ENCODE assay signal across 37 cellular contexts in genomic region chr3:78279066-78279465, GRCh38.
"Had no signal": no experiment of that assay in that cellular context is flagged by ENCODE, and none has a peak within 500 bp of the region (broad histone marks: within the 10 kb centered on the region; RNA-seq: fewer than 3 reads in every experiment).

No MANE protein-coding gene starts in this region.

- H3K4me3 Mint-ChIP-seq: activated B cell treated with CpG ODN at 0.5 μM for 24 hours; activated CD4-positive, alpha-beta memory T cell treated with anti-CD3 and anti-CD28 coated beads for 36 hours; activated CD4-positive, alpha-beta T cell treated with anti-CD3 and anti-CD28 coated beads, Interleukin-2, amount 10 ng/mL, durations not matched to agents 24 days and 14 days; activated CD8-positive, alpha-beta T cell treated with anti-CD3 and anti-CD28 coated beads for 36 hours; activated naive CD4-positive, alpha-beta T cell treated with anti-CD3 and anti-CD28 coated beads for 36 hours; activated naive CD8-positive, alpha-beta T cell treated with anti-CD3 and anti-CD28 coated beads for 36 hours; activated T-cell treated with anti-CD3 and anti-CD28 coated beads, Interleukin-2, amount 50 U/mL, for 4 hours; activated T-cell treated with anti-CD3 and anti-CD28 coated beads, Interleukin-2, amount 50 U/mL, for 72 hours; activated T-helper 1 cell treated with anti-CD3 and anti-CD28 coated beads, Interleukin-12 subunit alpha, Interleukin-12 subunit beta, Interleukin-2, Interleukin-4 antibody, amounts not matched to agents 30 ng/mL and 10 ng/mL and 1 ng/mL, durations not matched to agents 14 hours and 24 hours and 36 hours; activated T-helper 17 cell treated with anti-CD3 and anti-CD28 coated beads, Interleukin-2, amount 50 U/mL, for 72 hours; brain; central memory CD8-positive, alpha-beta T cell; T-helper 1 cell treated with Interleukin-12 subunit alpha and Interleukin-12 subunit beta and Interleukin-4 antibody, amounts not matched to agents 30 μg/mL and 1 μg/mL, for 36 hours; T-helper 2 cell treated with Interferon-gamma antibody and Interleukin-4, amounts not matched to agents 5 μg/mL and 100 μg/mL, for 36 hours had no signal

- DNase-seq: activated B cell treated with CpG ODN at 0.5 μM for 24 hours; activated CD4-positive, alpha-beta memory T cell treated with anti-CD3 and anti-CD28 coated beads for 36 hours; activated CD4-positive, alpha-beta T cell treated with anti-CD3 and anti-CD28 coated beads for 4 hours; activated CD4-positive, alpha-beta T cell treated with anti-CD3 and anti-CD28 coated beads, Interleukin-2, amount 10 ng/mL, durations not matched to agents 24 days and 14 days; activated CD4-positive, alpha-beta T cell treated with anti-CD3 and anti-CD28 coated beads, Interleukin-2, amount 50 U/mL, for 1 hour; activated CD4-positive, alpha-beta T cell treated with anti-CD3 and anti-CD28 coated beads, Interleukin-2, amount 50 U/mL, for 4 hours; activated CD4-positive, CD25-positive, alpha-beta regulatory T cell treated with anti-CD3 and anti-CD28 coated beads, Interleukin-2, amount 50 U/mL, for 72 hours; activated CD8-positive, alpha-beta memory T cell treated with anti-CD3 and anti-CD28 coated beads, Interleukin-2, amount 50 U/mL, for 4 hours; activated CD8-positive, alpha-beta T cell treated with anti-CD3 and anti-CD28 coated beads for 36 hours; activated effector memory CD4-positive, alpha-beta T cell treated with anti-CD3 and anti-CD28 coated beads, Interleukin-2, amount 50 U/mL, for 16 hours; activated gamma-delta T cell treated with Interleukin-2 at 50 U/mL for 16 hours; activated naive CD4-positive, alpha-beta T cell; activated naive CD4-positive, alpha-beta T cell treated with anti-CD3 and anti-CD28 coated beads for 36 hours; activated naive CD4-positive, alpha-beta T cell treated with anti-CD3 and anti-CD28 coated beads, Interleukin-2, amount 50 U/mL, for 16 hours; activated naive CD8-positive, alpha-beta T cell treated with anti-CD3 and anti-CD28 coated beads for 36 hours; activated T-cell treated with anti-CD3 and anti-CD28 coated beads for 4 hours; activated T-cell treated with anti-CD3 and anti-CD28 coated beads, Interleukin-2, amount 50 U/mL, for 1 hour; activated T-cell treated with anti-CD3 and anti-CD28 coated beads, Interleukin-2, amount 50 U/mL, for 4 hours; activated T-cell treated with anti-CD3 and anti-CD28 coated beads, Interleukin-2, amount 50 U/mL, for 72 hours; adrenal gland; amniotic stem cell; aorta; cerebellar nuclear complex; T-helper 1 cell; T-helper 2 cell; T-helper 9 cell had no signal

- H3K36me3 ChIP-seq: adrenal gland, cardiac muscle cell had no signal

- FAIRE-seq: bronchial epithelial cell, TTC549 had no signal

- H3K4me1 ChIP-seq: adrenal gland had no signal

- H3K4me3 ChIP-seq: adrenal gland, cardiac muscle cell had no signal

- H3K9me3 ChIP-seq: adrenal gland had no signal

- H3K27ac ChIP-seq: adrenal gland, cardiac muscle cell, VCaP had no signal

- H3K27ac Mint-ChIP-seq: activated B cell treated with CpG ODN at 0.5 μM for 24 hours; activated CD4-positive, alpha-beta memory T cell treated with anti-CD3 and anti-CD28 coated beads for 36 hours; activated CD4-positive, alpha-beta T cell treated with anti-CD3 and anti-CD28 coated beads, Interleukin-2, amount 10 ng/mL, durations not matched to agents 24 days and 14 days; activated CD8-positive, alpha-beta T cell treated with anti-CD3 and anti-CD28 coated beads for 36 hours; activated naive CD4-positive, alpha-beta T cell treated with anti-CD3 and anti-CD28 coated beads for 36 hours; activated naive CD4-positive, alpha-beta T cell treated with anti-CD3 and anti-CD28 coated beads, Interleukin-2, amount 50 U/mL, for 72 hours; activated naive CD8-positive, alpha-beta T cell treated with anti-CD3 and anti-CD28 coated beads for 36 hours; activated T-cell treated with anti-CD3 and anti-CD28 coated beads, Interleukin-2, amount 50 U/mL, for 72 hours; activated T-helper 1 cell treated with anti-CD3 and anti-CD28 coated beads, Interleukin-12 subunit alpha, Interleukin-12 subunit beta, Interleukin-2, Interleukin-4 antibody, amounts not matched to agents 30 ng/mL and 10 ng/mL and 1 ng/mL, durations not matched to agents 14 hours and 24 hours and 36 hours; activated T-helper 17 cell treated with anti-CD3 and anti-CD28 coated beads, Interleukin-2, amount 50 U/mL, for 72 hours; T-helper 1 cell treated with Interleukin-12 subunit alpha and Interleukin-12 subunit beta and Interleukin-4 antibody, amounts not matched to agents 30 μg/mL and 1 μg/mL, for 36 hours; T-helper 2 cell treated with Interferon-gamma antibody and Interleukin-4, amounts not matched to agents 5 μg/mL and 100 μg/mL, for 36 hours had no signal

- ATAC-seq: activated CD8-positive, alpha-beta T cell treated with anti-CD3 and anti-CD28 coated beads for 36 hours; activated naive CD4-positive, alpha-beta T cell treated with anti-CD3 and anti-CD28 coated beads, Interleukin-2, amount 50 U/mL, for 72 hours; activated T-cell treated with anti-CD3 and anti-CD28 coated beads, Interleukin-2, amount 50 U/mL, for 4 hours; activated T-cell treated with anti-CD3 and anti-CD28 coated beads, Interleukin-2, amount 50 U/mL, for 72 hours; activated T-helper 17 cell treated with anti-CD3 and anti-CD28 coated beads, Interleukin-2, amount 50 U/mL, for 72 hours had no signal

- H3K4me1 Mint-ChIP-seq: activated B cell treated with CpG ODN at 0.5 μM for 24 hours; activated CD4-positive, alpha-beta T cell treated with anti-CD3 and anti-CD28 coated beads, Interleukin-2, amount 10 ng/mL, durations not matched to agents 24 days and 14 days; activated naive CD8-positive, alpha-beta T cell treated with anti-CD3 and anti-CD28 coated beads for 36 hours; activated T-helper 17 cell treated with anti-CD3 and anti-CD28 coated beads, Interleukin-2, amount 50 U/mL, for 72 hours; central memory CD8-positive, alpha-beta T cell had no signal

- H3K36me3 Mint-ChIP-seq: activated CD4-positive, alpha-beta memory T cell treated with anti-CD3 and anti-CD28 coated beads for 36 hours; activated naive CD8-positive, alpha-beta T cell treated with anti-CD3 and anti-CD28 coated beads for 36 hours; brain had no signal

- H3K27me3 Mint-ChIP-seq: activated B cell treated with CpG ODN at 0.5 μM for 24 hours; activated CD4-positive, alpha-beta memory T cell treated with anti-CD3 and anti-CD28 coated beads for 36 hours; activated CD4-positive, alpha-beta T cell treated with anti-CD3 and anti-CD28 coated beads, Interleukin-2, amount 10 ng/mL, durations not matched to agents 24 days and 14 days; activated CD8-positive, alpha-beta T cell treated with anti-CD3 and anti-CD28 coated beads for 36 hours; activated naive CD8-positive, alpha-beta T cell treated with anti-CD3 and anti-CD28 coated beads for 36 hours; activated T-helper 17 cell treated with anti-CD3 and anti-CD28 coated beads, Interleukin-2, amount 50 U/mL, for 72 hours; central memory CD8-positive, alpha-beta T cell had no signal

- H3K27me3 ChIP-seq: adrenal gland, cardiac muscle cell had no signal
